1 cellular context compared by ENCODE assay signal in the genomic region with DNA sequence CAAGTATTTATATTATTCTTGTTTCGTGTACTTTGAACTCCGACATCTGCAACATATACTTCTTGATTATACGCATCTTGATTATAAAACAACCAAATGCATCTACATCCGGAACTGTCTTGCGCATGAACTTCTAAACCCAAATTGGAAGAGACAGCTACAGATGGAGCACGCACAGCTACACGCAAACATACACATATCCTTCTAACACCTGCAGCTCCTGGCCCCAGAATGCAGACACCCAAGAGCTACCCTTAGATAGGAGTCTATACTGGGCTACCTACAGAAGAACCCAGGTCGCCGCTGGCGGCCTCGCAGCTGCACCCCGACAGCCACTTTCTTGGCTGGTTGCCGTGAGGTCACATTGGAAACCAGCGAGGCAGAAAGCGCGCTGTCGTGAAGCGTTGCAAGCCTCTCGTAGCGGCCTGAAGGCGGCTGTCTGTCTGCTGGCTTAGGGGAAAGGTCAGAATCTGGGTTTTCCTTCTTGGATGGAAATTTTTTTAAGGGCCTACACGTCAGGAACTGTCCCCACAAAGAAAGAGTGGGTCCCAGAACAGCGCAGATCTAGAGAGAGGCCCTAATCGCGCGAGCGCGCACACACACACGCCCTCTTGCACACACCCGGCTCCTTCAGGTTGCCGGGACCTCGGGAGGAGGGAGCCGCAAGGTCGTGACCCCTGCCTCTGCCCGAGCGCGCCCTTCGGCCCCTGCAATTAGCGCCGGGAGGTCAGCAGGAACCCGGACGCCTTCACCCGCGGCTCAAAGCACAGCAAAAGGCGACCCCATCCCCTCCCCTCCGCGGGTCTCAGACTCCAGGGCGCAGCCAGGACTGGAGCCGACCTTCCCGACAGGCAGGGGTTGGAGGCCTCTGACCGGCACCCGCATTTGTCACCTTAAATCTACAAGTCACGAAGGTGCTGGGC.
TF ChIP-seq lines count a peak whose summit lies in the region.

No MANE protein-coding gene starts in this region.

TF ChIP-seq in HCT116, 20 proteins besides CTCF, POLR2A, EP300 and RAD21 (continued from another document):
- TF ChIP-seq, protein P1, sequence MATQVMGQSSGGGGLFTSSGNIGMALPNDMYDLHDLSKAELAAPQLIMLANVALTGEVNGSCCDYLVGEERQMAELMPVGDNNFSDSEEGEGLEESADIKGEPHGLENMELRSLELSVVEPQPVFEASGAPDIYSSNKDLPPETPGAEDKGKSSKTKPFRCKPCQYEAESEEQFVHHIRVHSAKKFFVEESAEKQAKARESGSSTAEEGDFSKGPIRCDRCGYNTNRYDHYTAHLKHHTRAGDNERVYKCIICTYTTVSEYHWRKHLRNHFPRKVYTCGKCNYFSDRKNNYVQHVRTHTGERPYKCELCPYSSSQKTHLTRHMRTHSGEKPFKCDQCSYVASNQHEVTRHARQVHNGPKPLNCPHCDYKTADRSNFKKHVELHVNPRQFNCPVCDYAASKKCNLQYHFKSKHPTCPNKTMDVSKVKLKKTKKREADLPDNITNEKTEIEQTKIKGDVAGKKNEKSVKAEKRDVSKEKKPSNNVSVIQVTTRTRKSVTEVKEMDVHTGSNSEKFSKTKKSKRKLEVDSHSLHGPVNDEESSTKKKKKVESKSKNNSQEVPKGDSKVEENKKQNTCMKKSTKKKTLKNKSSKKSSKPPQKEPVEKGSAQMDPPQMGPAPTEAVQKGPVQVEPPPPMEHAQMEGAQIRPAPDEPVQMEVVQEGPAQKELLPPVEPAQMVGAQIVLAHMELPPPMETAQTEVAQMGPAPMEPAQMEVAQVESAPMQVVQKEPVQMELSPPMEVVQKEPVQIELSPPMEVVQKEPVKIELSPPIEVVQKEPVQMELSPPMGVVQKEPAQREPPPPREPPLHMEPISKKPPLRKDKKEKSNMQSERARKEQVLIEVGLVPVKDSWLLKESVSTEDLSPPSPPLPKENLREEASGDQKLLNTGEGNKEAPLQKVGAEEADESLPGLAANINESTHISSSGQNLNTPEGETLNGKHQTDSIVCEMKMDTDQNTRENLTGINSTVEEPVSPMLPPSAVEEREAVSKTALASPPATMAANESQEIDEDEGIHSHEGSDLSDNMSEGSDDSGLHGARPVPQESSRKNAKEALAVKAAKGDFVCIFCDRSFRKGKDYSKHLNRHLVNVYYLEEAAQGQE (IDR thresholded peaks at IDR 0.05; ENCODE audit: low read depth) = no peak
- TF ChIP-seq EZH2 (IDR thresholded peaks at IDR 0.05) (no peak), SRF (IDR thresholded peaks at IDR 0.05; ENCODE audit: low read depth) (no peak), SIN3A (IDR thresholded peaks at IDR 0.05; ENCODE audit: low read depth) (no peak), POLR2AphosphoS5 (IDR thresholded peaks at IDR 0.05; ENCODE audit: low read depth, low read length) (no peak), TCF7L2 (IDR thresholded peaks at IDR 0.05; ENCODE audit: borderline replicate concordance, extremely low read depth, insufficient read depth, insufficient read length) (no peak), EZH2phosphoT487 (IDR thresholded peaks at IDR 0.05; ENCODE audit: borderline replicate concordance) (no peak), YY1 (IDR thresholded peaks at IDR 0.05; ENCODE audit: extremely low read depth, insufficient replicate concordance, low read depth, low read length) (no peak), CBX3 (IDR thresholded peaks at IDR 0.05; ENCODE audit: low read depth) (no peak), ZNF274 (IDR thresholded peaks at IDR 0.05; ENCODE audit: low read depth, low read length) (no peak)
- TF ChIP-seq, protein P2, sequence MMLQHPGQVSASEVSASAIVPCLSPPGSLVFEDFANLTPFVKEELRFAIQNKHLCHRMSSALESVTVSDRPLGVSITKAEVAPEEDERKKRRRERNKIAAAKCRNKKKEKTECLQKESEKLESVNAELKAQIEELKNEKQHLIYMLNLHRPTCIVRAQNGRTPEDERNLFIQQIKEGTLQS (IDR thresholded peaks at IDR 0.05) = no peak
TF ChIP-seq in HCT116: peak in this region for 0.
